In genomic region chr2:84077504-84077903, GRCh38 we compare ENCODE assay signal across 8 cellular contexts.
DNase-seq lines count a peak whose midpoint lies in the region; ATAC-seq and FAIRE-seq lines count a peak whose summit lies in the region.

No MANE protein-coding gene starts in this region.

- no peak overlapping the region for H3K27ac ChIP-seq in small intestine (ENCODE audit: low read depth in 1 of 2, low read length in 1 of 2)

- no peak for FAIRE-seq in small intestine (lab: Jason Lieb, UNC)

- H3K36me3 ChIP-seq in small intestine (ENCODE audit: control insufficient read depth in 2 of 2, insufficient read depth in 2 of 2, low read length in 2 of 2): no peaks in the 10 kb centered on the region

- ATAC-seq in GM18519 (IDR thresholded peaks at IDR 0.05; ENCODE audit: low FRiP score, unreplicated experiment): peak; percentile 66
- no peak for ATAC-seq in HG03095 (IDR thresholded peaks at IDR 0.05; ENCODE audit: unreplicated experiment)

- H3K4me1 ChIP-seq in small intestine (ENCODE audit: control insufficient read depth in 2 of 2, insufficient read depth in 1 of 2, low read depth in 1 of 2, low read length in 1 of 2): no peaks in the 10 kb centered on the region

- DNase-seq in AML-193 (lab: John Stamatoyannopoulos, UW) (peak; percentile 37 to 44), NCI-H2081 treated with DMSO at 0.1 percent for 48 hours (lab: John Stamatoyannopoulos, UW) (peak; percentile 19), cerebellar cortex (ENCODE audit: low spot score) (peak; percentile 1), small intestine (peak; percentile 22), posterior vena cava (ENCODE audit: low spot score) (no peak)
- DNase-seq in stimulated activated CD4-positive, alpha-beta T cell treated with anti-CD3 and anti-CD28 coated beads, Interleukin-2, amount 100 ng/mL, for 24 hours: no peak

- no peaks in the 10 kb centered on the region for H3K9me3 ChIP-seq in small intestine (ENCODE audit: control insufficient read depth, low read depth)

- intact Hi-C loops in posterior vena cava (cut with DNase I): no loop called here

- H3K4me3 ChIP-seq in small intestine (ENCODE audit: low read depth in 1 of 2, low read length in 2 of 2): no peak overlapping the region

- WGBS in small intestine, 3 donors: 50 to 58% (median 57%) methylated on average over 2 of the region's 2 CpGs

- no peaks in the 10 kb centered on the region for H3K27me3 ChIP-seq in small intestine (ENCODE audit: control insufficient read depth in 2 of 2, insufficient read depth in 2 of 2, low read length in 2 of 2)

Comparison
In these comparisons a context has a peak if more than half of its experiments do, and no peak if none do; other contexts are left out.
1. DNase-seq: peak in AML-193 (2 of 2), NCI-H2081 treated with DMSO at 0.1 percent for 48 hours (single experiment), cerebellar cortex (single experiment) and small intestine (single experiment); none in stimulated activated CD4-positive, alpha-beta T cell treated with anti-CD3 and anti-CD28 coated beads, Interleukin-2, amount 100 ng/mL, for 24 hours (0 of 2) and posterior vena cava (single experiment).